ENCODE assay signal across 12 cellular contexts in the genomic region with DNA sequence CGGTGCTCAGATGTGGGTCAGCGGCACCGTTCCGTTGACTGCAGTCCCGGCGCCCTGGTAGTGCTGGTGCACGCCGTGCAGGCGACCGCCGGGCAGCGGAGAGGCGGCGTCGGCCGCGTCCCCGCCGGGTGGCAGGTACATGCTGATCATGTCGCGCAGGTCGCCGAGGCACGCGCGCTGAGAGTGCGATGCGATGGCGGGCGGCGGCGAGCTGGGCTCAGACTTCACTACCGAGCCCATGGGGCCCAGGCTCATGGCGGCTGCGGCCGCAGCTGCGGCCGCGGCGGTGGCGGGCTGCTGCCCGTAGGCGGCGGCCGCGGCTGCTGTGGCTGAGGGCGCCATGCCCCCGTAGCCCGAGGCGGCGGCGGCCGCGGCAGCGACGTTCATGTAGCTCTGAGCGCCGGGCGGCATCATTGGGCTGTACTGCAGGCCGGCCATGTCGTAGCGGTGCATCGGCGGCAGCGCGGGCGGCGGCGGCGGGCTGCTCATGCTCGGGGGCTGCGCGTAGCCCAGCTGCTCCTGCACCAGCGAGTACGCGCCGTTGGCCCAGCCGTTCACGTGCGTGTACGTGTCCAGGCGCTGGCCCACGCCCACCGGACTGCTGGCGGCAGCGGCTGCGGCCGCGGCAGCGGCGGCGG. TPM values are rescaled to one million over a fixed set of nuclear protein-coding genes. Genes with fewer than 3 reads are reported as not detected.
A peak's percentile ranks its signal among the peaks of the same experiment; 100 is the strongest.
DNase-seq lines count a peak whose midpoint lies in the region; ATAC-seq, FAIRE-seq and TF ChIP-seq lines count a peak whose summit lies in the region.
"Had no signal": no experiment of that assay in that cellular context is flagged by ENCODE, and none has a peak within 500 bp of the region (broad histone marks: within the 10 kb centered on the region; RNA-seq: fewer than 3 reads in every experiment).

No MANE protein-coding gene starts in this region.

- H3K9ac ChIP-seq in kidney (ENCODE audit: low read length in 2 of 2) = no peak overlapping the region

- no peak for TF ChIP-seq CTCF in brain microvascular endothelial cell (IDR thresholded peaks at IDR 0.05; ENCODE audit: low read depth, low read length, missing control alignments)
- no peak for TF ChIP-seq CTCF in kidney (IDR thresholded peaks at IDR 0.05; ENCODE audit: borderline replicate concordance, extremely low read depth, insufficient read depth)
- peak in 3 of 6 experiments; percentile 12 to 24 (median 13) for TF ChIP-seq CTCF in thyroid gland (IDR thresholded peaks at IDR 0.05)

- peak overlapping the region; percentile 15 for H3K4me3 ChIP-seq in brain microvascular endothelial cell (ENCODE audit: low read depth, low read length)
- H3K4me3 ChIP-seq in kidney (ENCODE audit: low read length in 2 of 2) = no peak overlapping the region
- peak overlapping the region in 1 of 3 donors; percentile 7 for H3K4me3 ChIP-seq in thyroid gland (replicated peaks in 1 of 3)

- no peak overlapping the region for H3K27ac Mint-ChIP-seq in activated naive CD8-positive, alpha-beta T cell treated with anti-CD3 and anti-CD28 coated beads for 36 hours
- H3K27ac Mint-ChIP-seq: stimulated activated memory B cell treated with anti-CD40 and anti-IgM and Interleukin-4, amounts not matched to agents 10 μg/mL and 1 μg/mL and 100 μg/mL, for 72 hours had no signal

- no peak for ATAC-seq in HG03108 (IDR thresholded peaks at IDR 0.05; ENCODE audit: unreplicated experiment)
- ATAC-seq: naive thymus-derived CD4-positive, alpha-beta T cell; stimulated activated memory B cell treated with anti-CD40 and anti-IgM and Interleukin-4, amounts not matched to agents 10 μg/mL and 1 μg/mL and 100 μg/mL, for 72 hours had no signal

- intact Hi-C loops in kidney (cut with DNase I) (no loop called here), thyroid gland (cut with DNase I) (no loop called here)

- peaks cover 74% of the 10 kb centered on the region for H3K27me3 Mint-ChIP-seq in activated naive CD8-positive, alpha-beta T cell treated with anti-CD3 and anti-CD28 coated beads for 36 hours

- no CpG with 5 or more reads among the region's 92 CpGs for WGBS in thyroid gland, 2 donors

- DNase-seq in DMS 273 (lab: John Stamatoyannopoulos, UW; ENCODE audit: unreplicated experiment) (peak; percentile 54), DMS 273 treated with DMSO at 0.1 percent for 48 hours (lab: John Stamatoyannopoulos, UW) (no peak), brain microvascular endothelial cell (no peak), kidney (peak; percentile 73), thyroid gland (peak; percentile 34), foreskin melanocyte (no peak)
- DNase-seq in activated naive CD8-positive, alpha-beta T cell treated with anti-CD3 and anti-CD28 coated beads for 36 hours = no peak
- DNase-seq: naive thymus-derived CD4-positive, alpha-beta T cell had no signal

- in situ Hi-C loops in brain microvascular endothelial cell (cut with HindIII; ENCODE audit: low pct_ligation_motif_present, low sequenced_read_pairs) = no loop called here

- H3K4me3 Mint-ChIP-seq in activated naive CD8-positive, alpha-beta T cell treated with anti-CD3 and anti-CD28 coated beads for 36 hours = no peak overlapping the region

- TF ChIP-seq POLR2A in thyroid gland (IDR thresholded peaks at IDR 0.05) = no peak

- no peaks in the 10 kb centered on the region for H3K9me3 ChIP-seq in kidney (ENCODE audit: control insufficient read depth in 1 of 2, low read length in 2 of 2)
- H3K9me3 ChIP-seq in thyroid gland = no peaks in the 10 kb centered on the region

- no peak overlapping the region for H3K27ac ChIP-seq in brain microvascular endothelial cell
- no peak overlapping the region for H3K27ac ChIP-seq in kidney (ENCODE audit: low read depth in 2 of 2, low read length in 2 of 2)
- no peak overlapping the region for H3K27ac ChIP-seq in thyroid gland
- H3K27ac ChIP-seq: 22Rv1 had no signal

- peaks cover 1% of the 10 kb centered on the region for H3K4me1 Mint-ChIP-seq in activated naive CD8-positive, alpha-beta T cell treated with anti-CD3 and anti-CD28 coated beads for 36 hours
- H3K4me1 Mint-ChIP-seq: stimulated activated memory B cell treated with anti-CD40 and anti-IgM and Interleukin-4, amounts not matched to agents 10 μg/mL and 1 μg/mL and 100 μg/mL, for 72 hours had no signal

- no peak for FAIRE-seq in kidney (lab: Jason Lieb, UNC)

- H3K36me3 ChIP-seq in brain microvascular endothelial cell (replicated peaks) (no peaks in the 10 kb centered on the region), kidney (ENCODE audit: control insufficient read depth in 1 of 2, insufficient read depth in 2 of 2, low read length in 2 of 2) (no peaks in the 10 kb centered on the region), thyroid gland (no peaks in the 10 kb centered on the region)

- H3K36me3 Mint-ChIP-seq in activated naive CD8-positive, alpha-beta T cell treated with anti-CD3 and anti-CD28 coated beads for 36 hours = no peaks in the 10 kb centered on the region
- H3K36me3 Mint-ChIP-seq: stimulated activated memory B cell treated with anti-CD40 and anti-IgM and Interleukin-4, amounts not matched to agents 10 μg/mL and 1 μg/mL and 100 μg/mL, for 72 hours had no signal

- H3K9me3 Mint-ChIP-seq in activated naive CD8-positive, alpha-beta T cell treated with anti-CD3 and anti-CD28 coated beads for 36 hours = no peaks in the 10 kb centered on the region
- H3K9me3 Mint-ChIP-seq: stimulated activated memory B cell treated with anti-CD40 and anti-IgM and Interleukin-4, amounts not matched to agents 10 μg/mL and 1 μg/mL and 100 μg/mL, for 72 hours had no signal

- no peaks in the 10 kb centered on the region for H3K4me1 ChIP-seq in kidney (ENCODE audit: control insufficient read depth in 1 of 2, insufficient read depth in 1 of 2, low read depth in 1 of 2, low read length in 2 of 2)
- peaks cover 4 to 26% of the 10 kb centered on the region in 2 donors for H3K4me1 ChIP-seq in thyroid gland

- H3K27me3 ChIP-seq in brain microvascular endothelial cell (replicated peaks) (peaks cover 27% of the 10 kb centered on the region), thyroid gland (peaks cover 32% of the 10 kb centered on the region)

RNA-seq across cellular contexts. Expression of a gene that starts 1.0 kb away (rescaled TPM):
- total RNA-seq in kidney = not detected
- polyA plus RNA-seq in kidney (ENCODE audit: insufficient read depth, low read depth, low replicate concordance) = not detected
- total RNA-seq in thyroid gland = under 1 TPM in 1 of 4 donors, not detected in 3; 0.63 TPM
- not detected for total RNA-seq in activated naive CD8-positive, alpha-beta T cell treated with anti-CD3 and anti-CD28 coated beads for 36 hours
- total RNA-seq: naive thymus-derived CD4-positive, alpha-beta T cell; NCI-H460 had no signal
- polyA plus RNA-seq: naive thymus-derived CD4-positive, alpha-beta T cell had no signal

Comparison
In these comparisons a context has a peak if more than half of its experiments do, and no peak if none do; other contexts are left out.
1. DNase-seq: peak in DMS 273 (single experiment), kidney (single experiment) and thyroid gland (2 of 2); none in DMS 273 treated with DMSO at 0.1 percent for 48 hours (single experiment), brain microvascular endothelial cell (single experiment), activated naive CD8-positive, alpha-beta T cell treated with anti-CD3 and anti-CD28 coated beads for 36 hours (single experiment) and foreskin melanocyte (single experiment).